In genomic region chr10:69630651-69631400, GRCh38 we compare ENCODE assay signal across 8 cellular contexts. TPM values are rescaled to one million over a fixed set of nuclear protein-coding genes. Genes with fewer than 3 reads are reported as not detected.
DNase-seq lines count a peak whose midpoint lies in the region; ATAC-seq, FAIRE-seq and TF ChIP-seq lines count a peak whose summit lies in the region.

No MANE protein-coding gene starts in this region.

- no peak for TF ChIP-seq EP300 in A549 (IDR thresholded peaks at IDR 0.05)

- H3K4me1 ChIP-seq in A549, result peaks cover 7% of the 10 kb centered on the region
- peaks cover 12% of the 10 kb centered on the region for H3K4me1 ChIP-seq in effector memory CD4-positive, alpha-beta T cell (ENCODE audit: control insufficient read depth, insufficient read depth, low read length, poor library complexity, severe bottlenecking)
- H3K4me1 ChIP-seq in naive thymus-derived CD4-positive, alpha-beta T cell (ENCODE audit: control insufficient read depth in 2 of 2, insufficient read depth in 2 of 2, low read length in 2 of 2), result peaks cover 13 to 22% of the 10 kb centered on the region in 2 donors

- FAIRE-seq in A549 (lab: Jason Lieb, UNC), result no peak

- whole genome bisulfite sequencing in A549 (ENCODE audit: missing lambda C conversion rate), result 81% methylated on average over 17 of the region's 24 CpGs

- CTCF ChIA-PET in A549 (lab: Yijun Ruan, JAX), result interaction anchor here (0.6 to 4.1 kb wide), 14 partner anchors 9 to 284 kb away, joined by 3 to 34 read pairs (median 4); partner anchors contain the start of gene TACR2
- CTCF ChIA-PET in naive thymus-derived CD4-positive, alpha-beta T cell (lab: Charles Lee), result interaction anchor here (1.0 kb wide), 1 partner anchor 10 kb away, joined by 3 read pairs; no protein-coding TSS in a partner anchor

- DNase-seq in A549 (ENCODE audit: low read depth in 1 of 2, low spot score in 1 of 2) (no peak), DMS153 (lab: John Stamatoyannopoulos, UW) (no peak), DMS 273 treated with DMSO at 0.1 percent for 48 hours (lab: John Stamatoyannopoulos, UW) (no peak), cerebellar cortex (ENCODE audit: low spot score) (no peak)
- no peak for DNase-seq in Jurkat, Clone E6-1 (ENCODE audit: low read depth, low spot score)
- no peak for DNase-seq in effector memory CD4-positive, alpha-beta T cell
- no peak for DNase-seq in naive thymus-derived CD4-positive, alpha-beta T cell

- H3K27ac Mint-ChIP-seq in naive thymus-derived CD4-positive, alpha-beta T cell, result peak overlapping the region in 8 of 9 donors; percentile 53 to 88 (median 80)

- no peak for TF ChIP-seq POLR2A in A549 (IDR thresholded peaks at IDR 0.05; ENCODE audit: low read length)

- no peaks in the 10 kb centered on the region for H3K27me3 Mint-ChIP-seq in naive thymus-derived CD4-positive, alpha-beta T cell

- H3K9me3 ChIP-seq in A549, result no peaks in the 10 kb centered on the region
- no peaks in the 10 kb centered on the region for H3K9me3 ChIP-seq in effector memory CD4-positive, alpha-beta T cell (ENCODE audit: control insufficient read depth, low read length)
- H3K9me3 ChIP-seq in naive thymus-derived CD4-positive, alpha-beta T cell (ENCODE audit: control insufficient read depth in 2 of 3, low read length in 3 of 3), result no peaks in the 10 kb centered on the region

- peaks cover 0 to 17% (median 6%) of the 10 kb centered on the region in 5 donors for H3K36me3 Mint-ChIP-seq in naive thymus-derived CD4-positive, alpha-beta T cell

- H3K4me3 ChIP-seq in A549, result peak overlapping the region; percentile 77
- peak overlapping the region; percentile 78 for H3K4me3 ChIP-seq in Jurkat, Clone E6-1 (ENCODE audit: low read length)
- peak overlapping the region; percentile 63 for H3K4me3 ChIP-seq in effector memory CD4-positive, alpha-beta T cell (ENCODE audit: insufficient read depth, low read depth, low read length, poor library complexity, severe bottlenecking)
- H3K4me3 ChIP-seq in naive thymus-derived CD4-positive, alpha-beta T cell (ENCODE audit: low read length), result peak overlapping the region; percentile 50

- H3K27ac ChIP-seq in A549, result peak overlapping the region; percentile 80 to 98
- no peak overlapping the region for H3K27ac ChIP-seq in effector memory CD4-positive, alpha-beta T cell (ENCODE audit: insufficient read depth, low read length, poor library complexity, severe bottlenecking)
- peak overlapping the region; percentile 67 for H3K27ac ChIP-seq in naive thymus-derived CD4-positive, alpha-beta T cell (ENCODE audit: low read depth, low read length)

- peaks cover 0 to 5% (median 0%) of the 10 kb centered on the region in 11 donors for H3K9me3 Mint-ChIP-seq in naive thymus-derived CD4-positive, alpha-beta T cell

- intact Hi-C loops in naive thymus-derived CD4-positive, alpha-beta T cell (cut with micrococcal nuclease), result loop anchor here (1.0 to 10.0 kb wide), 4 partner anchors 8 to 396 kb away; partner anchors contain the start of gene NEUROG3 (in 1 of the 2)

- no peaks in the 10 kb centered on the region for H3K36me3 ChIP-seq in effector memory CD4-positive, alpha-beta T cell (ENCODE audit: control insufficient read depth, insufficient read depth, low read length)
- H3K36me3 ChIP-seq in naive thymus-derived CD4-positive, alpha-beta T cell (ENCODE audit: control insufficient read depth in 2 of 3, insufficient read depth in 3 of 3, low read length in 3 of 3), result peaks cover 0 to 15% (median 0%) of the 10 kb centered on the region in 3 experiments

- TF ChIP-seq RAD21 in A549 (conservative IDR thresholded peaks at IDR 0.05 in 1 of 2, IDR thresholded peaks at IDR 0.05 in 1 of 2), result no peak

- peak overlapping the region; percentile 68 to 85 (median 79) for H3K4me3 Mint-ChIP-seq in naive thymus-derived CD4-positive, alpha-beta T cell

- peak overlapping the region; percentile 76 for H3K4me2 ChIP-seq in A549

- peaks cover 2 to 48% (median 32%) of the 10 kb centered on the region in 7 donors for H3K4me1 Mint-ChIP-seq in naive thymus-derived CD4-positive, alpha-beta T cell

- ATAC-seq in A549 (no peak), HG03135 (IDR thresholded peaks at IDR 0.05; ENCODE audit: unreplicated experiment) (no peak)
- ATAC-seq in naive thymus-derived CD4-positive, alpha-beta T cell, result no peak

- POLR2A ChIA-PET in A549 (lab: Yijun Ruan, JAX), result no interaction called here
- POLR2A ChIA-PET in naive thymus-derived CD4-positive, alpha-beta T cell (lab: Charles Lee), result no interaction called here

- no peak for TF ChIP-seq CTCF in A549 (IDR thresholded peaks at IDR 0.05)

- no peaks in the 10 kb centered on the region for H3K27me3 ChIP-seq in effector memory CD4-positive, alpha-beta T cell (replicated peaks; ENCODE audit: control insufficient read depth, insufficient read depth, low read length, poor library complexity, severe bottlenecking)
- H3K27me3 ChIP-seq in naive thymus-derived CD4-positive, alpha-beta T cell (ENCODE audit: control insufficient read depth in 2 of 2, insufficient read depth in 2 of 2, low read length in 2 of 2), result no peaks in the 10 kb centered on the region

TF ChIP-seq in A549, 52 proteins besides CTCF, POLR2A, EP300 and RAD21 (continues in another document):
- no peak for TF ChIP-seq HES2 (IDR thresholded peaks at IDR 0.05)
- TF ChIP-seq ZFP36 (IDR thresholded peaks at IDR 0.05; ENCODE audit: borderline replicate concordance, partially characterized antibody), result no peak
- TF ChIP-seq NPAS2 (CRISPR knock-in tag; IDR thresholded peaks at IDR 0.05; ENCODE audit: borderline replicate concordance), result no peak
- TF ChIP-seq, protein P1, sequence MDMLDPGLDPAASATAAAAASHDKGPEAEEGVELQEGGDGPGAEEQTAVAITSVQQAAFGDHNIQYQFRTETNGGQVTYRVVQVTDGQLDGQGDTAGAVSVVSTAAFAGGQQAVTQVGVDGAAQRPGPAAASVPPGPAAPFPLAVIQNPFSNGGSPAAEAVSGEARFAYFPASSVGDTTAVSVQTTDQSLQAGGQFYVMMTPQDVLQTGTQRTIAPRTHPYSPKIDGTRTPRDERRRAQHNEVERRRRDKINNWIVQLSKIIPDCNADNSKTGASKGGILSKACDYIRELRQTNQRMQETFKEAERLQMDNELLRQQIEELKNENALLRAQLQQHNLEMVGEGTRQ (IDR thresholded peaks at IDR 0.05), result no peak
- TF ChIP-seq BHLHE40 (IDR thresholded peaks at IDR 0.05; ENCODE audit: low read depth, low read length), result no peak
- no peak for TF ChIP-seq ELK1 (IDR thresholded peaks at IDR 0.05; ENCODE audit: low read depth, low read length)
- TF ChIP-seq RFX5 (IDR thresholded peaks at IDR 0.05), result no peak
- no peak for TF ChIP-seq FOSB (CRISPR knock-in tag; IDR thresholded peaks at IDR 0.05)
- no peak for TF ChIP-seq CEBPB (IDR thresholded peaks at IDR 0.05)
- no peak for TF ChIP-seq PBX3 (IDR thresholded peaks at IDR 0.05)
- TF ChIP-seq RCOR1 (IDR thresholded peaks at IDR 0.05; ENCODE audit: low read depth, low read length), result no peak

RNA-seq across cellular contexts. Expression of gene FAM241B, which starts 0.8 kb away (rescaled TPM):
- polyA plus RNA-seq in A549 (2011; rRNA removed) (17.8 and 22.8 TPM in 2 replicates), A549 (2017; fragmentation: RNase III; extraction: RNeasy Plus Mini Kit Qiagen cat#74134 plus additional on column Dnase treatment) (22.0 to 24.5 TPM (median 23.8 TPM) in 3 replicates)
- 31.6 and 32.0 TPM in 2 replicates for polyA plus RNA-seq in A549 (2012; cell fraction: cytosol; rRNA removed)
- 25.5 and 30.3 TPM in 2 replicates for polyA plus RNA-seq in A549 (2012; cell fraction: nucleus; rRNA removed)
- polyA minus RNA-seq in A549 (2011; rRNA and poly(A)+ RNA removed), result 7.5 and 7.7 TPM in 2 replicates
- 50.2 TPM for polyA plus RNA-seq in Jurkat, Clone E6-1 (2012; ENCODE audit: insufficient read depth, insufficient read length)
- 10 to 100 TPM in 4 of 5 experiments, 1 to 10 TPM in 1; 8.6 to 13.9 (median 12.4) TPM for total RNA-seq in naive thymus-derived CD4-positive, alpha-beta T cell
- polyA plus RNA-seq in naive thymus-derived CD4-positive, alpha-beta T cell, result 10 to 100 TPM; 21.3 to 26.3 TPM

RNA-seq across cellular contexts. Expression of gene NEUROG3, which starts 57.6 kb away (rescaled TPM):
- polyA plus RNA-seq in A549 (2011; rRNA removed) (not detected in 2 replicates), A549 (2017; fragmentation: RNase III; extraction: RNeasy Plus Mini Kit Qiagen cat#74134 plus additional on column Dnase treatment) (not detected in 3 replicates)
- polyA plus RNA-seq in A549 (2012; cell fraction: cytosol; rRNA removed), result not detected in 2 replicates
- polyA plus RNA-seq in A549 (2012; cell fraction: nucleus; rRNA removed), result not detected in 2 replicates
- not detected in 2 replicates for polyA minus RNA-seq in A549 (2011; rRNA and poly(A)+ RNA removed)
- polyA plus RNA-seq in Jurkat, Clone E6-1 (2012; ENCODE audit: insufficient read depth, insufficient read length), result not detected
- under 1 TPM in 1 of 5 experiments, not detected in 4; 0.24 TPM for total RNA-seq in naive thymus-derived CD4-positive, alpha-beta T cell
- not detected for polyA plus RNA-seq in naive thymus-derived CD4-positive, alpha-beta T cell
